In the genomic region with DNA sequence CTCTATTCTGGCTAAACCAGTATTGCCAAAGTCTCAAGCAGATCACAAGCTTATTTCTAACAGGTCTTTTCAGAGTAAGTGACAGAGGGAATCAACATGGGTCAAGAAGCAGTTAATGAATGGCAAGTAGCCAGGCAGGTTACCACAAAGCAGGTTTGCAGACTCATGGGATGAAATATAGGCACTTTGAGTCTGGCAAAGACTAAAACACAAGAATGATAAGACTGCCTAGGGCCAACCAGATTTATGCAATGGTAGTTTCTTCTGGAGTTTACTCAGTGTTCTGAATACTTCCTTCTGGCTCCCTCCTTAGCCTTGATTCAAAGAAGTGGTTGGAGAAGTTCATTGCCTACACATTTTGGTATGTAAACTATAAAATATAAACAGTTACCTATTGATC, we compare ENCODE assay signal across 1 cellular context.
TF ChIP-seq lines count a peak whose summit lies in the region.

No MANE protein-coding gene starts in this region.

TF ChIP-seq in H1, 55 proteins besides CTCF, POLR2A, EP300 and RAD21 (continued from another document):
- TF ChIP-seq, protein P1, sequence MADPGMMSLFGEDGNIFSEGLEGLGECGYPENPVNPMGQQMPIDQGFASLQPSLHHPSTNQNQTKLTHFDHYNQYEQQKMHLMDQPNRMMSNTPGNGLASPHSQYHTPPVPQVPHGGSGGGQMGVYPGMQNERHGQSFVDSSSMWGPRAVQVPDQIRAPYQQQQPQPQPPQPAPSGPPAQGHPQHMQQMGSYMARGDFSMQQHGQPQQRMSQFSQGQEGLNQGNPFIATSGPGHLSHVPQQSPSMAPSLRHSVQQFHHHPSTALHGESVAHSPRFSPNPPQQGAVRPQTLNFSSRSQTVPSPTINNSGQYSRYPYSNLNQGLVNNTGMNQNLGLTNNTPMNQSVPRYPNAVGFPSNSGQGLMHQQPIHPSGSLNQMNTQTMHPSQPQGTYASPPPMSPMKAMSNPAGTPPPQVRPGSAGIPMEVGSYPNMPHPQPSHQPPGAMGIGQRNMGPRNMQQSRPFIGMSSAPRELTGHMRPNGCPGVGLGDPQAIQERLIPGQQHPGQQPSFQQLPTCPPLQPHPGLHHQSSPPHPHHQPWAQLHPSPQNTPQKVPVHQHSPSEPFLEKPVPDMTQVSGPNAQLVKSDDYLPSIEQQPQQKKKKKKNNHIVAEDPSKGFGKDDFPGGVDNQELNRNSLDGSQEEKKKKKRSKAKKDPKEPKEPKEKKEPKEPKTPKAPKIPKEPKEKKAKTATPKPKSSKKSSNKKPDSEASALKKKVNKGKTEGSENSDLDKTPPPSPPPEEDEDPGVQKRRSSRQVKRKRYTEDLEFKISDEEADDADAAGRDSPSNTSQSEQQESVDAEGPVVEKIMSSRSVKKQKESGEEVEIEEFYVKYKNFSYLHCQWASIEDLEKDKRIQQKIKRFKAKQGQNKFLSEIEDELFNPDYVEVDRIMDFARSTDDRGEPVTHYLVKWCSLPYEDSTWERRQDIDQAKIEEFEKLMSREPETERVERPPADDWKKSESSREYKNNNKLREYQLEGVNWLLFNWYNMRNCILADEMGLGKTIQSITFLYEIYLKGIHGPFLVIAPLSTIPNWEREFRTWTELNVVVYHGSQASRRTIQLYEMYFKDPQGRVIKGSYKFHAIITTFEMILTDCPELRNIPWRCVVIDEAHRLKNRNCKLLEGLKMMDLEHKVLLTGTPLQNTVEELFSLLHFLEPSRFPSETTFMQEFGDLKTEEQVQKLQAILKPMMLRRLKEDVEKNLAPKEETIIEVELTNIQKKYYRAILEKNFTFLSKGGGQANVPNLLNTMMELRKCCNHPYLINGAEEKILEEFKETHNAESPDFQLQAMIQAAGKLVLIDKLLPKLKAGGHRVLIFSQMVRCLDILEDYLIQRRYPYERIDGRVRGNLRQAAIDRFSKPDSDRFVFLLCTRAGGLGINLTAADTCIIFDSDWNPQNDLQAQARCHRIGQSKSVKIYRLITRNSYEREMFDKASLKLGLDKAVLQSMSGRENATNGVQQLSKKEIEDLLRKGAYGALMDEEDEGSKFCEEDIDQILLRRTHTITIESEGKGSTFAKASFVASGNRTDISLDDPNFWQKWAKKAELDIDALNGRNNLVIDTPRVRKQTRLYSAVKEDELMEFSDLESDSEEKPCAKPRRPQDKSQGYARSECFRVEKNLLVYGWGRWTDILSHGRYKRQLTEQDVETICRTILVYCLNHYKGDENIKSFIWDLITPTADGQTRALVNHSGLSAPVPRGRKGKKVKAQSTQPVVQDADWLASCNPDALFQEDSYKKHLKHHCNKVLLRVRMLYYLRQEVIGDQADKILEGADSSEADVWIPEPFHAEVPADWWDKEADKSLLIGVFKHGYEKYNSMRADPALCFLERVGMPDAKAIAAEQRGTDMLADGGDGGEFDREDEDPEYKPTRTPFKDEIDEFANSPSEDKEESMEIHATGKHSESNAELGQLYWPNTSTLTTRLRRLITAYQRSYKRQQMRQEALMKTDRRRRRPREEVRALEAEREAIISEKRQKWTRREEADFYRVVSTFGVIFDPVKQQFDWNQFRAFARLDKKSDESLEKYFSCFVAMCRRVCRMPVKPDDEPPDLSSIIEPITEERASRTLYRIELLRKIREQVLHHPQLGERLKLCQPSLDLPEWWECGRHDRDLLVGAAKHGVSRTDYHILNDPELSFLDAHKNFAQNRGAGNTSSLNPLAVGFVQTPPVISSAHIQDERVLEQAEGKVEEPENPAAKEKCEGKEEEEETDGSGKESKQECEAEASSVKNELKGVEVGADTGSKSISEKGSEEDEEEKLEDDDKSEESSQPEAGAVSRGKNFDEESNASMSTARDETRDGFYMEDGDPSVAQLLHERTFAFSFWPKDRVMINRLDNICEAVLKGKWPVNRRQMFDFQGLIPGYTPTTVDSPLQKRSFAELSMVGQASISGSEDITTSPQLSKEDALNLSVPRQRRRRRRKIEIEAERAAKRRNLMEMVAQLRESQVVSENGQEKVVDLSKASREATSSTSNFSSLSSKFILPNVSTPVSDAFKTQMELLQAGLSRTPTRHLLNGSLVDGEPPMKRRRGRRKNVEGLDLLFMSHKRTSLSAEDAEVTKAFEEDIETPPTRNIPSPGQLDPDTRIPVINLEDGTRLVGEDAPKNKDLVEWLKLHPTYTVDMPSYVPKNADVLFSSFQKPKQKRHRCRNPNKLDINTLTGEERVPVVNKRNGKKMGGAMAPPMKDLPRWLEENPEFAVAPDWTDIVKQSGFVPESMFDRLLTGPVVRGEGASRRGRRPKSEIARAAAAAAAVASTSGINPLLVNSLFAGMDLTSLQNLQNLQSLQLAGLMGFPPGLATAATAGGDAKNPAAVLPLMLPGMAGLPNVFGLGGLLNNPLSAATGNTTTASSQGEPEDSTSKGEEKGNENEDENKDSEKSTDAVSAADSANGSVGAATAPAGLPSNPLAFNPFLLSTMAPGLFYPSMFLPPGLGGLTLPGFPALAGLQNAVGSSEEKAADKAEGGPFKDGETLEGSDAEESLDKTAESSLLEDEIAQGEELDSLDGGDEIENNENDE (IDR thresholded peaks at IDR 0.05; ENCODE audit: insufficient replicate concordance, low read length), result no peak
- TF ChIP-seq SP1 (IDR thresholded peaks at IDR 0.05; ENCODE audit: low read depth, low read length) (no peak), TBP (IDR thresholded peaks at IDR 0.05; ENCODE audit: low read depth, low read length) (no peak), CREB1 (IDR thresholded peaks at IDR 0.05) (no peak), RBBP5 (IDR thresholded peaks at IDR 0.05; ENCODE audit: borderline replicate concordance, low read depth, low read length) (no peak)
- TF ChIP-seq, protein P2, sequence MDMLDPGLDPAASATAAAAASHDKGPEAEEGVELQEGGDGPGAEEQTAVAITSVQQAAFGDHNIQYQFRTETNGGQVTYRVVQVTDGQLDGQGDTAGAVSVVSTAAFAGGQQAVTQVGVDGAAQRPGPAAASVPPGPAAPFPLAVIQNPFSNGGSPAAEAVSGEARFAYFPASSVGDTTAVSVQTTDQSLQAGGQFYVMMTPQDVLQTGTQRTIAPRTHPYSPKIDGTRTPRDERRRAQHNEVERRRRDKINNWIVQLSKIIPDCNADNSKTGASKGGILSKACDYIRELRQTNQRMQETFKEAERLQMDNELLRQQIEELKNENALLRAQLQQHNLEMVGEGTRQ (IDR thresholded peaks at IDR 0.05; ENCODE audit: low read length), result no peak
